Comparison of ENCODE assay signal across 26 cellular contexts in genomic region chr5:142233083-142234032, GRCh38.
"Had no signal": no experiment of that assay in that cellular context is flagged by ENCODE, and none has a peak within 500 bp of the region (broad histone marks: within the 10 kb centered on the region; RNA-seq: fewer than 3 reads in every experiment).

No MANE protein-coding gene starts in this region.

- H3K9me3 Mint-ChIP-seq: activated CD8-positive, alpha-beta T cell treated with anti-CD3 and anti-CD28 coated beads for 36 hours; activated T-cell treated with anti-CD3 and anti-CD28 coated beads, Interleukin-2, amount 50 U/mL, for 4 hours; activated T-helper 17 cell treated with anti-CD3 and anti-CD28 coated beads, Interleukin-2, amount 50 U/mL, for 72 hours; central memory CD8-positive, alpha-beta T cell; stimulated activated effector memory CD8-positive, alpha-beta T cell treated with anti-CD3 and anti-CD28 coated beads, Interleukin-12 subunit alpha, Interleukin-12 subunit beta, amount 100 ng/mL, for 72 hours had no signal

- H3K4me3 Mint-ChIP-seq: activated CD8-positive, alpha-beta T cell treated with anti-CD3 and anti-CD28 coated beads for 36 hours; activated naive CD8-positive, alpha-beta T cell; activated T-cell treated with anti-CD3 and anti-CD28 coated beads, Interleukin-2, amount 50 U/mL, for 4 hours; activated T-helper 17 cell treated with anti-CD3 and anti-CD28 coated beads, Interleukin-2, amount 50 U/mL, for 72 hours; central memory CD8-positive, alpha-beta T cell; dendritic cell treated with granulocyte-macrophage colony-stimulating factor and Interleukin-4, amounts not matched to agents 40 ng/mL and 50 ng/mL, for 4 days; nephron; stimulated activated effector memory CD8-positive, alpha-beta T cell treated with anti-CD3 and anti-CD28 coated beads, Interleukin-12 subunit alpha, Interleukin-12 subunit beta, amount 100 ng/mL, for 72 hours; T-helper 17 cell had no signal

- H3K4me1 ChIP-seq: esophagus squamous epithelium, right lobe of liver, stomach, upper lobe of right lung had no signal

- H3K9me3 ChIP-seq: esophagus squamous epithelium, left ventricle myocardium inferior, mucosa of descending colon, neutrophil, right lobe of liver, stomach, thyroid gland, upper lobe of right lung had no signal

- DNase-seq: activated CD4-positive, alpha-beta T cell treated with anti-CD3 and anti-CD28 coated beads, Interleukin-2, amount 50 U/mL, for 1 hour; activated CD8-positive, alpha-beta T cell treated with anti-CD3 and anti-CD28 coated beads for 36 hours; activated T-cell treated with anti-CD3 and anti-CD28 coated beads, Interleukin-2, amount 50 U/mL, for 4 hours; anterior cingulate cortex; esophagus squamous epithelium; foreskin melanocyte; islet precursor cell; left ventricle myocardium inferior; mucosa of descending colon; right lobe of liver; small intestine; stimulated activated CD4-positive, alpha-beta T cell treated with anti-CD3 and anti-CD28 coated beads, Interleukin-4, amount 100 ng/mL, for 24 hours; stomach; T-helper 17 cell; thyroid gland; upper lobe of right lung had no signal

- H3K36me3 ChIP-seq: esophagus squamous epithelium, left ventricle myocardium inferior, neutrophil, right lobe of liver, stomach, thyroid gland, upper lobe of right lung had no signal

- H3K27me3 Mint-ChIP-seq: progenitor cell of endocrine pancreas, T-helper 17 cell had no signal

- ATAC-seq: activated CD8-positive, alpha-beta T cell treated with anti-CD3 and anti-CD28 coated beads for 36 hours; activated T-cell treated with anti-CD3 and anti-CD28 coated beads, Interleukin-2, amount 50 U/mL, for 4 hours; activated T-helper 17 cell treated with anti-CD3 and anti-CD28 coated beads, Interleukin-2, amount 50 U/mL, for 72 hours; mucosa of descending colon; right lobe of liver; stimulated activated effector memory CD8-positive, alpha-beta T cell treated with anti-CD3 and anti-CD28 coated beads, Interleukin-12 subunit alpha, Interleukin-12 subunit beta, amount 100 ng/mL, for 72 hours; T-helper 17 cell; upper lobe of right lung had no signal

- H3K4me1 Mint-ChIP-seq: central memory CD8-positive, alpha-beta T cell had no signal

- H3K27ac ChIP-seq: epithelial cell of prostate, esophagus squamous epithelium, left ventricle myocardium inferior, neutrophil, right lobe of liver, stomach, thyroid gland, upper lobe of right lung had no signal

- H3K36me3 Mint-ChIP-seq: activated naive CD8-positive, alpha-beta T cell; stimulated activated effector memory CD8-positive, alpha-beta T cell treated with anti-CD3 and anti-CD28 coated beads, Interleukin-12 subunit alpha, Interleukin-12 subunit beta, amount 100 ng/mL, for 72 hours had no signal

- H3K4me3 ChIP-seq: esophagus squamous epithelium, left ventricle myocardium inferior, lung, mucosa of descending colon, right lobe of liver, stomach, thyroid gland, upper lobe of right lung had no signal

- H3K27me3 ChIP-seq: right lobe of liver, stomach, thyroid gland, upper lobe of right lung had no signal

- H3K27ac Mint-ChIP-seq: activated CD8-positive, alpha-beta T cell treated with anti-CD3 and anti-CD28 coated beads for 36 hours; activated naive CD8-positive, alpha-beta T cell; activated T-helper 17 cell treated with anti-CD3 and anti-CD28 coated beads, Interleukin-2, amount 50 U/mL, for 72 hours; dendritic cell treated with granulocyte-macrophage colony-stimulating factor and Interleukin-4, amounts not matched to agents 40 ng/mL and 50 ng/mL, for 4 days; nephron; progenitor cell of endocrine pancreas; stimulated activated effector memory CD8-positive, alpha-beta T cell treated with anti-CD3 and anti-CD28 coated beads, Interleukin-12 subunit alpha, Interleukin-12 subunit beta, amount 100 ng/mL, for 72 hours; T-helper 17 cell had no signal
